In genomic region chr5:58617236-58617635, GRCh38 we compare ENCODE assay signal across 3 cellular contexts.
"Had no signal": no experiment of that assay in that cellular context is flagged by ENCODE, and none has a peak within 500 bp of the region (broad histone marks: within the 10 kb centered on the region; RNA-seq: fewer than 3 reads in every experiment).

No MANE protein-coding gene starts in this region.

- DNase-seq: H9, HCEC 1CT, KBM-7 had no signal
